Comparison of ENCODE assay signal across 10 cellular contexts in the genomic region with DNA sequence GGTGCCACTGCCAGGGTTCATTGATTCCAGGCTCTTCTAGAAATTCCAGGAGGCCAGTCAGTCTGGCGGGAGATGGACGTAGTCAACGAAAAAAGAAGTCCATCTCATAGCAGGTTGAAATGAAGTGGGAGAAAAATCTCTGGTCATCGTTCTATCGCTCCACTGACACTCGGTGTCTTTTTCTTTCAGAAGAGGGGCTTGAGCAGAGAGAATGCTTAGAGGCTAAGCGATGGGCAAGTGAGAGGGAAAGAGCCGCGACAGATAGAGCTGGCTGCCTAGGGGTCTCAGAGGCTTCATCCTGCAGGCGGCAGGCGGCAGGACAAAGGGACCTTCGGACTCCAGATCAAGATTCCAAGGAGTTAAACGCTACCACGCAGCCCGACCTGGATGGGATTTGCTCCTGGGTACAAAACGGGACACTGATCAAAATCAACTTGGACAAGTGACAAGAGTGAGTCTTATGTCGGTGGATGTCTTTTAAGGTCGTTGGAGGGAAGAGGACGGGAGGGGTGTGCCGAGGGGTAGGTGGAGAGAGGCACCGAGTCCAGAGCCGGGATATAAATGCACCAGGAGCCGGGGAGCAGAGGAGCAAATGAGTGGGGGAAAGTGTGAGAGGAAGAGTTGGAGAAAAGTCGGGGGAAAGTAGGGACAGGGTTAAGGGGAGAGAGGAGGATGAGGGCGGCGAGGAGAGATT. TPM values are rescaled to one million over a fixed set of nuclear protein-coding genes. Genes with fewer than 3 reads are reported as not detected.
DNase-seq lines count a peak whose midpoint lies in the region; ATAC-seq and TF ChIP-seq lines count a peak whose summit lies in the region.
"Had no signal": no experiment of that assay in that cellular context is flagged by ENCODE, and none has a peak within 500 bp of the region (broad histone marks: within the 10 kb centered on the region; RNA-seq: fewer than 3 reads in every experiment).

No MANE protein-coding gene starts in this region.

- peaks cover 3% of the 10 kb centered on the region for H4K20me1 ChIP-seq in osteoblast (ENCODE audit: insufficient read depth, low read length)

- H3K27ac ChIP-seq in WERI-Rb-1 (no peak overlapping the region), osteoblast (ENCODE audit: low read depth, low read length) (no peak overlapping the region)
- H3K27ac ChIP-seq: prostate gland had no signal

- H3K79me2 ChIP-seq in osteoblast (ENCODE audit: insufficient read depth, low read length), result no peaks in the 10 kb centered on the region

- H3K4me3 ChIP-seq in WERI-Rb-1 (ENCODE audit: low read depth, low read length) (peak overlapping the region; percentile 42), osteoblast (ENCODE audit: insufficient read depth, low read length) (no peak overlapping the region)

- no peaks in the 10 kb centered on the region for H3K9me3 ChIP-seq in WERI-Rb-1 (ENCODE audit: severe bottlenecking)
- no peaks in the 10 kb centered on the region for H3K9me3 ChIP-seq in osteoblast (ENCODE audit: low read depth, low read length)
- H3K9me3 ChIP-seq: prostate gland had no signal

- H3K27me3 ChIP-seq in WERI-Rb-1 (ENCODE audit: insufficient read depth, low read depth, severe bottlenecking), result peaks cover 10% of the 10 kb centered on the region
- H3K27me3 ChIP-seq in osteoblast (ENCODE audit: insufficient read depth, low read length), result peaks cover 57% of the 10 kb centered on the region

- peaks cover 6% of the 10 kb centered on the region for H3K4me1 ChIP-seq in osteoblast (ENCODE audit: insufficient read depth, low read length)
- H3K4me1 ChIP-seq: prostate gland had no signal

- ATAC-seq in GM18909 (IDR thresholded peaks at IDR 0.05; ENCODE audit: poor library complexity, unreplicated experiment), result no peak

- TF ChIP-seq CTCF in WERI-Rb-1 (IDR thresholded peaks at IDR 0.05; ENCODE audit: low read depth, low read length) (no peak), glutamatergic neuron (IDR thresholded peaks at IDR 0.05; ENCODE audit: partially characterized antibody, unreplicated experiment) (no peak), osteoblast (IDR thresholded peaks at IDR 0.05; ENCODE audit: extremely low read depth, low read depth, low read length) (no peak)

- DNase-seq in ELF-1 (ENCODE audit: low read depth, low spot score) (peak; percentile 66), WERI-Rb-1 (no peak), glutamatergic neuron (peak; percentile 54), osteoblast (ENCODE audit: insufficient read length, low spot score, missing footprints) (peak; percentile 39), NOMO-1 treated with DMSO at 0.1 percent for 48 hours (lab: John Stamatoyannopoulos, UW; ENCODE audit: unreplicated experiment) (no peak), mesenteric fat pad (ENCODE audit: low spot score) (no peak)
- DNase-seq in activated effector memory CD4-positive, alpha-beta T cell treated with anti-CD3 and anti-CD28 coated beads, Interleukin-2, amount 50 U/mL, for 16 hours, result no peak
- DNase-seq: OCI-M1 had no signal

- H3K27ac Mint-ChIP-seq in glutamatergic neuron (ENCODE audit: unreplicated experiment), result peak overlapping the region; percentile 84

- H3K4me3 Mint-ChIP-seq in glutamatergic neuron (ENCODE audit: unreplicated experiment), result peak overlapping the region; percentile 89

- H3K4me1 Mint-ChIP-seq in glutamatergic neuron (ENCODE audit: low read depth, unreplicated experiment), result peaks cover 3% of the 10 kb centered on the region

- H2AFZ ChIP-seq in osteoblast (ENCODE audit: low read length), result no peak overlapping the region

- peaks cover 8% of the 10 kb centered on the region for H3K9me3 Mint-ChIP-seq in glutamatergic neuron (ENCODE audit: unreplicated experiment)

- no peaks in the 10 kb centered on the region for H3K36me3 ChIP-seq in WERI-Rb-1
- no peaks in the 10 kb centered on the region for H3K36me3 ChIP-seq in osteoblast (ENCODE audit: insufficient read depth, low read length)
- H3K36me3 ChIP-seq: prostate gland had no signal

- H3K27me3 Mint-ChIP-seq in glutamatergic neuron (ENCODE audit: unreplicated experiment), result peaks cover 18% of the 10 kb centered on the region

- no peak overlapping the region for H3K4me2 ChIP-seq in osteoblast (ENCODE audit: insufficient read depth, low read length)

- no peaks in the 10 kb centered on the region for H3K36me3 Mint-ChIP-seq in glutamatergic neuron (ENCODE audit: unreplicated experiment)

RNA-seq across cellular contexts. Expression of a gene that starts 0.7 kb away (rescaled TPM):
- total RNA-seq in glutamatergic neuron (ENCODE audit: unreplicated experiment), result 12.5 TPM
- 0.29 and 0.72 TPM in 2 replicates for total RNA-seq in osteoblast
- total RNA-seq in mesenteric fat pad, result 1.5 TPM

Comparison
In these comparisons a context has a peak if more than half of its experiments do, and no peak if none do; other contexts are left out.
1. DNase-seq: peak in ELF-1 (single experiment), glutamatergic neuron (single experiment) and osteoblast (single experiment); none in WERI-Rb-1 (single experiment), activated effector memory CD4-positive, alpha-beta T cell treated with anti-CD3 and anti-CD28 coated beads, Interleukin-2, amount 50 U/mL, for 16 hours (single experiment), NOMO-1 treated with DMSO at 0.1 percent for 48 hours (single experiment) and mesenteric fat pad (single experiment).